In genomic region chr2:72943540-72944395, GRCh38 we compare ENCODE assay signal across 2 cellular contexts.
TF ChIP-seq lines count a peak whose summit lies in the region.

No MANE protein-coding gene starts in this region.

TF ChIP-seq in H1, 55 proteins besides CTCF, POLR2A, EP300 and RAD21:
- no peak for TF ChIP-seq RBBP5 (IDR thresholded peaks at IDR 0.05; ENCODE audit: borderline replicate concordance, low read depth, low read length)
- no peak for TF ChIP-seq SP1 (IDR thresholded peaks at IDR 0.05; ENCODE audit: low read depth, low read length)
- no peak for TF ChIP-seq CTBP2 (IDR thresholded peaks at IDR 0.05; ENCODE audit: borderline replicate concordance, insufficient read depth, insufficient read length, low read length)
- TF ChIP-seq MAFK (IDR thresholded peaks at IDR 0.05; ENCODE audit: low read depth, low read length), result no peak
- no peak for TF ChIP-seq KDM1A (IDR thresholded peaks at IDR 0.05; ENCODE audit: borderline replicate concordance, low read length)
- TF ChIP-seq NRF1 (IDR thresholded peaks at IDR 0.05; ENCODE audit: low read depth, low read length), result no peak
- no peak for TF ChIP-seq SP4 (IDR thresholded peaks at IDR 0.05; ENCODE audit: low read length)
- no peak for TF ChIP-seq TBP (IDR thresholded peaks at IDR 0.05; ENCODE audit: low read depth, low read length)
- no peak for TF ChIP-seq CHD2 (IDR thresholded peaks at IDR 0.05; ENCODE audit: low read length)
- no peak for TF ChIP-seq SIN3A (conservative IDR thresholded peaks at IDR 0.05 in 1 of 2, IDR thresholded peaks at IDR 0.05 in 1 of 2; ENCODE audit: low read depth in 1 of 2, low read length in 2 of 2)
- TF ChIP-seq TCF12 (IDR thresholded peaks at IDR 0.05; ENCODE audit: low read depth, low read length), result no peak

TF ChIP-seq in HepG2, 621 proteins besides CTCF, POLR2A, EP300 and RAD21 (continues in another document):
- TF ChIP-seq HNRNPL (IDR thresholded peaks at IDR 0.05; ENCODE audit: low read depth, low read length) (no peak), KLF13 (CRISPR knock-in tag; IDR thresholded peaks at IDR 0.05) (no peak), NFIB (CRISPR knock-in tag; IDR thresholded peaks at IDR 0.05; ENCODE audit: borderline replicate concordance) (no peak), CCAR2 (optimal IDR thresholded peaks at IDR 0.05; ENCODE audit: low read depth, low read length) (no peak), ZSCAN20 (CRISPR knock-in tag; IDR thresholded peaks at IDR 0.05; ENCODE audit: borderline replicate concordance) (no peak), KDM1A (CRISPR knock-in tag; IDR thresholded peaks at IDR 0.05) (no peak), MED13 (CRISPR knock-in tag; IDR thresholded peaks at IDR 0.05) (no peak), SATB2 (CRISPR knock-in tag; IDR thresholded peaks at IDR 0.05) (no peak), ZNF512 (CRISPR knock-in tag; IDR thresholded peaks at IDR 0.05) (no peak), AHR (CRISPR knock-in tag; IDR thresholded peaks at IDR 0.05) (no peak), WIZ (CRISPR knock-in tag; IDR thresholded peaks at IDR 0.05) (no peak), ETV5 (CRISPR knock-in tag; IDR thresholded peaks at IDR 0.05; ENCODE audit: borderline replicate concordance) (no peak), ZNF431 (CRISPR knock-in tag; IDR thresholded peaks at IDR 0.05; ENCODE audit: borderline replicate concordance, low read depth) (no peak), KMT2A (CRISPR knock-in tag; IDR thresholded peaks at IDR 0.05) (no peak), TAF15 (IDR thresholded peaks at IDR 0.05; ENCODE audit: low read depth, low read length, poor library complexity, severe bottlenecking) (no peak), HIC2 (CRISPR knock-in tag; IDR thresholded peaks at IDR 0.05; ENCODE audit: low read depth) (no peak), YEATS4 (CRISPR knock-in tag; IDR thresholded peaks at IDR 0.05; ENCODE audit: borderline replicate concordance) (no peak), ZNF790 (CRISPR knock-in tag; IDR thresholded peaks at IDR 0.05; ENCODE audit: borderline replicate concordance) (no peak), MAFF (IDR thresholded peaks at IDR 0.05; ENCODE audit: low read depth, low read length) (no peak), TFDP2 (CRISPR knock-in tag; IDR thresholded peaks at IDR 0.05) (no peak), SNAI1 (CRISPR knock-in tag; IDR thresholded peaks at IDR 0.05; ENCODE audit: borderline replicate concordance) (no peak), ZNF292 (CRISPR knock-in tag; IDR thresholded peaks at IDR 0.05; ENCODE audit: borderline replicate concordance, low read depth) (no peak), SOX13 (IDR thresholded peaks at IDR 0.05) (no peak), SOX13 (CRISPR knock-in tag; conservative IDR thresholded peaks at IDR 0.05 in 1 of 2, IDR thresholded peaks at IDR 0.05 in 1 of 2) (peak in 1 of 2 experiments; percentile 30; a peak in 1 of 4 replicates), ZMYM4 (CRISPR knock-in tag; IDR thresholded peaks at IDR 0.05) (peak; percentile 33; the same call in 1 of the 2 replicates), AGO2 (optimal IDR thresholded peaks at IDR 0.05; ENCODE audit: low read depth, low read length) (no peak), ZFP36 (IDR thresholded peaks at IDR 0.05; ENCODE audit: borderline replicate concordance, low read depth, low read length, partially characterized antibody) (no peak), SAP130 (CRISPR knock-in tag; IDR thresholded peaks at IDR 0.05; ENCODE audit: low read depth) (0 out of 2 replicates have a peak, but pooled peaks have one; percentile 28), PAX8 (CRISPR knock-in tag; IDR thresholded peaks at IDR 0.05; ENCODE audit: borderline replicate concordance) (no peak), NKX3-1 (CRISPR knock-in tag; IDR thresholded peaks at IDR 0.05) (no peak), ZNF331 (CRISPR knock-in tag; IDR thresholded peaks at IDR 0.05) (0 out of 2 replicates have a peak, but pooled peaks have one; percentile 23), ZNF225 (CRISPR knock-in tag; IDR thresholded peaks at IDR 0.05) (no peak), SPEN (CRISPR knock-in tag; IDR thresholded peaks at IDR 0.05; ENCODE audit: low read depth) (no peak), RBFOX2 (IDR thresholded peaks at IDR 0.05; ENCODE audit: low read depth, low read length) (no peak), TFE3 (CRISPR knock-in tag; IDR thresholded peaks at IDR 0.05) (no peak), AKAP8 (CRISPR knock-in tag; IDR thresholded peaks at IDR 0.05) (no peak), ZNF501 (CRISPR knock-in tag; IDR thresholded peaks at IDR 0.05) (no peak), DDIT3 (CRISPR knock-in tag; IDR thresholded peaks at IDR 0.05) (no peak), EED (CRISPR knock-in tag; IDR thresholded peaks at IDR 0.05) (no peak), NR2F6 (IDR thresholded peaks at IDR 0.05) (peak; percentile 77), NR2F6 (CRISPR knock-in tag; IDR thresholded peaks at IDR 0.05) (peak; percentile 83), KLF9 (CRISPR knock-in tag; IDR thresholded peaks at IDR 0.05; ENCODE audit: low read depth) (no peak), GFI1 (CRISPR knock-in tag; IDR thresholded peaks at IDR 0.05; ENCODE audit: borderline replicate concordance) (no peak), ZNF556 (CRISPR knock-in tag; IDR thresholded peaks at IDR 0.05; ENCODE audit: borderline replicate concordance) (no peak), NCOA2 (CRISPR knock-in tag; IDR thresholded peaks at IDR 0.05) (no peak), ZNF570 (CRISPR knock-in tag; IDR thresholded peaks at IDR 0.05; ENCODE audit: borderline replicate concordance) (no peak), ZNF841 (CRISPR knock-in tag; IDR thresholded peaks at IDR 0.05; ENCODE audit: borderline replicate concordance) (no peak), ZNF138 (CRISPR knock-in tag; IDR thresholded peaks at IDR 0.05; ENCODE audit: low read depth) (no peak), ZNF484 (CRISPR knock-in tag; IDR thresholded peaks at IDR 0.05; ENCODE audit: borderline replicate concordance, low read depth) (no peak), ZNF605 (CRISPR knock-in tag; IDR thresholded peaks at IDR 0.05) (no peak), ARNTL (CRISPR knock-in tag; IDR thresholded peaks at IDR 0.05) (no peak), ZXDC (CRISPR knock-in tag; IDR thresholded peaks at IDR 0.05) (no peak), NR3C1 (CRISPR knock-in tag; IDR thresholded peaks at IDR 0.05) (no peak), CSRNP2 (CRISPR knock-in tag; conservative IDR thresholded peaks at IDR 0.05; ENCODE audit: low read depth) (no peak), HMGXB4 (CRISPR knock-in tag; IDR thresholded peaks at IDR 0.05; ENCODE audit: borderline replicate concordance in 1 of 2, low read depth in 1 of 2) (no peak), HNRNPUL1 (IDR thresholded peaks at IDR 0.05; ENCODE audit: low read depth, low read length) (no peak), ZNF282 (IDR thresholded peaks at IDR 0.05; ENCODE audit: partially characterized antibody) (no peak), ZBTB34 (CRISPR knock-in tag; IDR thresholded peaks at IDR 0.05) (no peak)
